20 cellular contexts compared by ENCODE assay signal in genomic region chr1:66261370-66261769, GRCh38.
DNase-seq lines count a peak whose midpoint lies in the region; ATAC-seq and TF ChIP-seq lines count a peak whose summit lies in the region.
"Had no signal": no experiment of that assay in that cellular context is flagged by ENCODE, and none has a peak within 500 bp of the region (broad histone marks: within the 10 kb centered on the region; RNA-seq: fewer than 3 reads in every experiment).

No MANE protein-coding gene starts in this region.

- ATAC-seq in activated T-cell treated with anti-CD3 and anti-CD28 coated beads, Interleukin-2, amount 50 U/mL, for 4 hours = peak; percentile 30 to 32
- no peak for ATAC-seq in lower lobe of right lung
- no peak for ATAC-seq in GM23338
- ATAC-seq: stimulated activated effector memory CD8-positive, alpha-beta T cell treated with anti-CD3 and anti-CD28 coated beads, Interleukin-12 subunit alpha, Interleukin-12 subunit beta, amount 100 ng/mL, for 72 hours; WTC11 had no signal

- H3K36me3 Mint-ChIP-seq in activated T-cell treated with anti-CD3 and anti-CD28 coated beads, Interleukin-2, amount 50 U/mL, for 4 hours (ENCODE audit: insufficient read depth) = peaks cover 1% of the 10 kb centered on the region
- no peaks in the 10 kb centered on the region for H3K36me3 Mint-ChIP-seq in GM23338 (ENCODE audit: low read depth)
- H3K36me3 Mint-ChIP-seq: stimulated activated effector memory CD8-positive, alpha-beta T cell treated with anti-CD3 and anti-CD28 coated beads, Interleukin-12 subunit alpha, Interleukin-12 subunit beta, amount 100 ng/mL, for 72 hours; WTC11 had no signal

- H3K4me1 ChIP-seq in skeletal muscle tissue (ENCODE audit: control insufficient read depth in 3 of 3, insufficient read depth in 3 of 3, low read length in 3 of 3) (peaks cover 18 to 37% (median 22%) of the 10 kb centered on the region in 3 donors), lower lobe of right lung (peaks cover 12% of the 10 kb centered on the region), GM23338 (ENCODE audit: insufficient read depth) (peaks cover 26% of the 10 kb centered on the region), sigmoid colon (peaks cover 0 to 37% (median 12%) of the 10 kb centered on the region in 4 donors)
- H3K4me1 ChIP-seq: parathyroid adenoma had no signal

- no peaks in the 10 kb centered on the region for H4K20me1 ChIP-seq in GM23338 (replicated peaks; ENCODE audit: insufficient read depth)

- no peak for TF ChIP-seq EP300 in sigmoid colon (IDR thresholded peaks at IDR 0.05)

- H3K27me3 ChIP-seq in skeletal muscle tissue (ENCODE audit: control insufficient read depth in 3 of 3, insufficient read depth in 3 of 3, low read length in 3 of 3) (no peaks in the 10 kb centered on the region), lower lobe of right lung (ENCODE audit: low read depth) (no peaks in the 10 kb centered on the region), GM23338 (ENCODE audit: insufficient read depth) (no peaks in the 10 kb centered on the region), sigmoid colon (no peaks in the 10 kb centered on the region)
- H3K27me3 ChIP-seq: brain microvascular endothelial cell, dorsolateral prefrontal cortex, upper lobe of left lung had no signal

- DNase-seq in activated T-cell treated with anti-CD3 and anti-CD28 coated beads, Interleukin-2, amount 50 U/mL, for 4 hours = no peak
- DNase-seq in activated T-cell treated with anti-CD3 and anti-CD28 coated beads for 4 hours = no peak
- no peak for DNase-seq in SK-N-MC (ENCODE audit: low read depth, low spot score)
- DNase-seq in epithelial cell of prostate (ENCODE audit: low read depth, low spot score) = no peak
- DNase-seq in lower lobe of right lung = no peak
- no peak for DNase-seq in GM23338 (ENCODE audit: low spot score)
- DNase-seq in sigmoid colon = no peak
- DNase-seq: activated gamma-delta T cell treated with Interleukin-2 at 50 U/mL for 16 hours, brain microvascular endothelial cell, DMS79 treated with DMSO at 0.1 percent for 48 hours, dorsolateral prefrontal cortex, hypothalamus, NCI-H1092, NCI-H82, T-helper 1 cell, upper lobe of left lung had no signal

- H3K27me3 Mint-ChIP-seq in activated T-cell treated with anti-CD3 and anti-CD28 coated beads, Interleukin-2, amount 50 U/mL, for 4 hours (ENCODE audit: low read depth) = no peaks in the 10 kb centered on the region
- peaks cover 6% of the 10 kb centered on the region for H3K27me3 Mint-ChIP-seq in GM23338 (ENCODE audit: insufficient read depth, low read depth, poor library complexity)

- H3K9me2 ChIP-seq in GM23338 (ENCODE audit: insufficient read depth) = 0 out of 2 replicates have a peak, but pooled peaks cover 4% of the 10 kb centered on the region

- H3K9ac ChIP-seq in SK-N-MC (ENCODE audit: insufficient read length) = no peak overlapping the region
- H3K9ac ChIP-seq in skeletal muscle tissue (ENCODE audit: low read depth in 1 of 3, low read length in 3 of 3) = no peak overlapping the region
- H3K9ac ChIP-seq: parathyroid adenoma had no signal

- no peak overlapping the region for H3K27ac Mint-ChIP-seq in GM23338
- H3K27ac Mint-ChIP-seq: stimulated activated effector memory CD8-positive, alpha-beta T cell treated with anti-CD3 and anti-CD28 coated beads, Interleukin-12 subunit alpha, Interleukin-12 subunit beta, amount 100 ng/mL, for 72 hours; WTC11 had no signal

- no peak for TF ChIP-seq POLR2A in sigmoid colon (IDR thresholded peaks at IDR 0.05)

- no peaks in the 10 kb centered on the region for H3K9me3 ChIP-seq in SK-N-MC (ENCODE audit: low read depth, low read length)
- H3K9me3 ChIP-seq in skeletal muscle tissue (ENCODE audit: control insufficient read depth in 3 of 3, low read length in 3 of 3) = no peaks in the 10 kb centered on the region
- H3K9me3 ChIP-seq in lower lobe of right lung = no peaks in the 10 kb centered on the region
- H3K9me3 ChIP-seq in sigmoid colon = no peaks in the 10 kb centered on the region
- H3K9me3 ChIP-seq: upper lobe of left lung had no signal

- no peaks in the 10 kb centered on the region for H3K79me2 ChIP-seq in GM23338 (replicated peaks; ENCODE audit: insufficient read depth)
- H3K79me2 ChIP-seq: parathyroid adenoma had no signal

- H3K36me3 ChIP-seq in SK-N-MC (ENCODE audit: insufficient read depth, low read length) (no peaks in the 10 kb centered on the region), skeletal muscle tissue (ENCODE audit: control insufficient read depth in 3 of 3, insufficient read depth in 3 of 3, low read length in 3 of 3) (no peaks in the 10 kb centered on the region), lower lobe of right lung (no peaks in the 10 kb centered on the region), GM23338 (ENCODE audit: insufficient read depth) (no peaks in the 10 kb centered on the region), sigmoid colon (no peaks in the 10 kb centered on the region)
- H3K36me3 ChIP-seq: brain microvascular endothelial cell, upper lobe of left lung had no signal

- H3F3A ChIP-seq in GM23338 (replicated peaks; ENCODE audit: low read depth) = no peaks in the 10 kb centered on the region

- no peaks in the 10 kb centered on the region for H3K9me3 Mint-ChIP-seq in activated T-cell treated with anti-CD3 and anti-CD28 coated beads, Interleukin-2, amount 50 U/mL, for 4 hours
- no peaks in the 10 kb centered on the region for H3K9me3 Mint-ChIP-seq in GM23338
- H3K9me3 Mint-ChIP-seq: stimulated activated effector memory CD8-positive, alpha-beta T cell treated with anti-CD3 and anti-CD28 coated beads, Interleukin-12 subunit alpha, Interleukin-12 subunit beta, amount 100 ng/mL, for 72 hours; WTC11 had no signal

- no peak overlapping the region for H3K4me3 Mint-ChIP-seq in activated T-cell treated with anti-CD3 and anti-CD28 coated beads, Interleukin-2, amount 50 U/mL, for 4 hours
- no peak overlapping the region for H3K4me3 Mint-ChIP-seq in GM23338
- H3K4me3 Mint-ChIP-seq: stimulated activated effector memory CD8-positive, alpha-beta T cell treated with anti-CD3 and anti-CD28 coated beads, Interleukin-12 subunit alpha, Interleukin-12 subunit beta, amount 100 ng/mL, for 72 hours; WTC11 had no signal

- no peak overlapping the region for H2AFZ ChIP-seq in GM23338
- H2AFZ ChIP-seq: parathyroid adenoma had no signal

- peak overlapping the region; percentile 60; the same call in 1 of the 2 replicates for H3K27ac ChIP-seq in SK-N-MC
- H3K27ac ChIP-seq in epithelial cell of prostate = peak overlapping the region; percentile 39
- H3K27ac ChIP-seq in skeletal muscle tissue (ENCODE audit: low read depth, low read length) = peak overlapping the region; percentile 79
- no peak overlapping the region for H3K27ac ChIP-seq in lower lobe of right lung
- H3K27ac ChIP-seq in GM23338 (ENCODE audit: low read depth) = no peak overlapping the region
- no peak overlapping the region for H3K27ac ChIP-seq in sigmoid colon
- H3K27ac ChIP-seq: brain microvascular endothelial cell, parathyroid adenoma, upper lobe of left lung had no signal

- H3K4me2 ChIP-seq in GM23338 = no peak overlapping the region

- H3K4me1 Mint-ChIP-seq in activated T-cell treated with anti-CD3 and anti-CD28 coated beads, Interleukin-2, amount 50 U/mL, for 4 hours (ENCODE audit: low read depth) = peaks cover 48% of the 10 kb centered on the region
- H3K4me1 Mint-ChIP-seq in GM23338 = peaks cover 31% of the 10 kb centered on the region

- TF ChIP-seq CTCF in lower lobe of right lung (IDR thresholded peaks at IDR 0.05) (no peak), GM23338 (conservative IDR thresholded peaks at IDR 0.05; ENCODE audit: low read depth in 2 of 2) (no peak), sigmoid colon (IDR thresholded peaks at IDR 0.05) (no peak)

- intact Hi-C loops in lower lobe of right lung (cut with DNase I) = no loop called here
- intact Hi-C loops in sigmoid colon (cut with DNase I) = no loop called here

- no peak overlapping the region for H3K4me3 ChIP-seq in SK-N-MC
- H3K4me3 ChIP-seq in skeletal muscle tissue (ENCODE audit: low read length in 3 of 3) = no peak overlapping the region
- H3K4me3 ChIP-seq in lower lobe of right lung = no peak overlapping the region
- no peak overlapping the region for H3K4me3 ChIP-seq in GM23338
- no peak overlapping the region for H3K4me3 ChIP-seq in sigmoid colon
- H3K4me3 ChIP-seq: dorsolateral prefrontal cortex, upper lobe of left lung had no signal

Comparison
In these comparisons a context has a peak if more than half of its experiments do, and no peak if none do; other contexts are left out.
1. ATAC-seq: peak in activated T-cell treated with anti-CD3 and anti-CD28 coated beads, Interleukin-2, amount 50 U/mL, for 4 hours (2 of 2); none in lower lobe of right lung (0 of 2) and GM23338 (single experiment).
2. H3K27ac ChIP-seq: peak in SK-N-MC (single experiment), epithelial cell of prostate (single experiment) and skeletal muscle tissue (single experiment); none in lower lobe of right lung (single experiment), GM23338 (single experiment) and sigmoid colon (0 of 4).